In genomic region chr6:125077453-125077852, GRCh38 we compare ENCODE assay signal across 19 cellular contexts.
DNase-seq lines count a peak whose midpoint lies in the region; TF ChIP-seq lines count a peak whose summit lies in the region.
"Had no signal": no experiment of that assay in that cellular context is flagged by ENCODE, and none has a peak within 500 bp of the region (broad histone marks: within the 10 kb centered on the region; RNA-seq: fewer than 3 reads in every experiment).

No MANE protein-coding gene starts in this region.

- no peak overlapping the region for H2BK5ac ChIP-seq in trophoblast cell (ENCODE audit: low read depth, low read length, poor library complexity)

- no peak overlapping the region for H3K14ac ChIP-seq in trophoblast cell (ENCODE audit: low read length)

- peaks cover 1% of the 10 kb centered on the region for H3K79me1 ChIP-seq in trophoblast cell (ENCODE audit: low read length)

- no peak overlapping the region for H3K23ac ChIP-seq in trophoblast cell (ENCODE audit: low read length)

- no peak overlapping the region for H2AFZ ChIP-seq in trophoblast cell (ENCODE audit: insufficient read depth, low read length, poor library complexity)

- H2BK12ac ChIP-seq in trophoblast cell (ENCODE audit: low read length) = no peak overlapping the region

- H3K4me1 ChIP-seq in trophoblast cell (ENCODE audit: control insufficient read depth in 1 of 2, insufficient read depth in 2 of 2, low read length in 2 of 2) (peaks cover 0 to 6% of the 10 kb centered on the region in 2 experiments), suprapubic skin (peaks cover 3% of the 10 kb centered on the region)

- H4K12ac ChIP-seq in trophoblast cell (ENCODE audit: low read depth, low read length) = no peak overlapping the region

- H3K9ac ChIP-seq in trophoblast cell (ENCODE audit: low read length) = no peak overlapping the region
- H3K9ac ChIP-seq: BLaER1 had no signal

- DNase-seq in NCI-H526 treated with DMSO at 0.1 percent for 48 hours (lab: John Stamatoyannopoulos, UW) = peak; percentile 69
- peak; percentile 70 for DNase-seq in astrocyte of the hippocampus (ENCODE audit: low read depth, low spot score)
- DNase-seq in iPS-NIHi11 (ENCODE audit: low spot score) = peak; percentile 26
- DNase-seq in trophoblast cell = peak; percentile 30 to 78
- no peak for DNase-seq in middle frontal gyrus (ENCODE audit: extremely low spot score, low spot score)
- DNase-seq in suprapubic skin (ENCODE audit: low spot score in 2 of 2) = no peak
- no peak for DNase-seq in HCEC 1CT
- DNase-seq in GM13977 (ENCODE audit: low spot score) = no peak
- DNase-seq: CD4-positive, alpha-beta memory T cell; DMS53; EL; NCI-H1105 treated with DMSO at 0.1 percent for 48 hours; NCI-H1694; NCI-H2227 treated with DMSO at 0.1 percent for 48 hours; NCI-H510A treated with DMSO at 0.1 percent for 48 hours; PC-3; RPMI8226; SHP77 treated with DMSO at 0.1 percent for 48 hours had no signal

- H3K27me3 ChIP-seq in trophoblast cell (ENCODE audit: insufficient read depth, low read length) (no peaks in the 10 kb centered on the region), suprapubic skin (no peaks in the 10 kb centered on the region)
- H3K27me3 ChIP-seq: BLaER1 had no signal

- H2BK120ac ChIP-seq in trophoblast cell (ENCODE audit: insufficient read depth, low read length, poor library complexity) = no peak overlapping the region

- H3K9me3 ChIP-seq in trophoblast cell (ENCODE audit: insufficient read depth, low read depth, low read length) = no peaks in the 10 kb centered on the region
- no peaks in the 10 kb centered on the region for H3K9me3 ChIP-seq in suprapubic skin
- H3K9me3 ChIP-seq: BLaER1 had no signal

- no peak for TF ChIP-seq POLR2A in suprapubic skin (IDR thresholded peaks at IDR 0.05)

- H4K91ac ChIP-seq in trophoblast cell (ENCODE audit: low read depth, low read length) = no peak overlapping the region

- no peak overlapping the region for H3K18ac ChIP-seq in trophoblast cell (ENCODE audit: low read length)

- in situ Hi-C loops in GM13977 (cut with MboI; ENCODE audit: low pct_unique_long_range_greater_than_20kb, low sequenced_read_pairs, unreplicated experiment) = no loop called here

- H3K27ac ChIP-seq in trophoblast cell (ENCODE audit: low read depth, low read length) (peak overlapping the region; percentile 67), suprapubic skin (no peak overlapping the region)
- H3K27ac ChIP-seq: BLaER1 had no signal

- H4K8ac ChIP-seq in trophoblast cell (ENCODE audit: low read depth, low read length) = no peak overlapping the region

- no peak overlapping the region for H3K4ac ChIP-seq in trophoblast cell (ENCODE audit: low read depth, low read length)

- peak overlapping the region; percentile 32 for H3K4me2 ChIP-seq in trophoblast cell (ENCODE audit: low read length)
- H3K4me2 ChIP-seq: BLaER1 had no signal

- TF ChIP-seq CTCF in suprapubic skin (IDR thresholded peaks at IDR 0.05) (no peak), GM13977 (IDR thresholded peaks at IDR 0.05; ENCODE audit: extremely low read depth, insufficient read depth, missing control alignments) (no peak)

- H3K36me3 ChIP-seq in trophoblast cell (ENCODE audit: control insufficient read depth in 1 of 2, insufficient read depth in 2 of 2, low read length in 2 of 2) (peaks cover 0 to 6% of the 10 kb centered on the region in 2 experiments), suprapubic skin (peaks cover 34% of the 10 kb centered on the region)
- H3K36me3 ChIP-seq: BLaER1 had no signal

- no peak for TF ChIP-seq EP300 in suprapubic skin (IDR thresholded peaks at IDR 0.05)

- no peaks in the 10 kb centered on the region for H3K79me2 ChIP-seq in trophoblast cell (ENCODE audit: control insufficient read depth, insufficient read depth, low read length, poor library complexity)

- H3K4me3 ChIP-seq in trophoblast cell (ENCODE audit: low read depth, low read length) = no peak overlapping the region
- H3K4me3 ChIP-seq in suprapubic skin = no peak overlapping the region
- H3K4me3 ChIP-seq: BLaER1 had no signal

- WGBS in trophoblast cell (ENCODE audit: extremely low coverage, insufficient coverage, insufficient read length) = no CpG with 5 or more reads among the region's 4 CpGs
- WGBS in suprapubic skin = 50% methylated on average over 4 of the region's 4 CpGs

- no peak overlapping the region for H2AK5ac ChIP-seq in trophoblast cell (ENCODE audit: low read length)

Comparison
In these comparisons a context has a peak if more than half of its experiments do, and no peak if none do; other contexts are left out.
1. DNase-seq: peak in NCI-H526 treated with DMSO at 0.1 percent for 48 hours (single experiment), astrocyte of the hippocampus (single experiment), iPS-NIHi11 (single experiment) and trophoblast cell (2 of 2); none in middle frontal gyrus (single experiment), suprapubic skin (0 of 2), HCEC 1CT (single experiment) and GM13977 (single experiment).